ENCODE assay signal across 2 cellular contexts in the genomic region with DNA sequence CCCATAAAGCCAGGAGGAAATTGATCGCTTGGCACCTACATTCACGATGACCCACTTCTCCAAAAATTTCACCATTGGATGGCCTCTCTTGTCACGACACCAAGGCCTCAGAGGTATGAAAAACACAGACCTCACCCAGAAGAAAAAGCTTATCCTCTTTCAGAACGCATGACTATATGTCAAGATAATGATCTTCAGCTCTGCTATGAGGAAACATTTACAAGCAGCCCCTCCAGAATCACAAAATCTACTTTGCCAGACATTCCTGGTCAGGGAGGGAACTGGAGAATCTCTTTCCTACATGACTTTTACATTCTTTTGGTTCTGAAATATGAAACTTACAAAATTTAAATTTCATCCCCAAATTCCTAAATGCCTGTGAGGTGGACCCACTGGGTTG.
TF ChIP-seq lines count a peak whose summit lies in the region.

No MANE protein-coding gene starts in this region.

TF ChIP-seq in SK-N-SH, 30 proteins besides CTCF, POLR2A, EP300 and RAD21 (continued from another document):
- TF ChIP-seq POLR2AphosphoS5 (IDR thresholded peaks at IDR 0.05; ENCODE audit: low read depth, low read length): no peak
- TF ChIP-seq TCF12 (IDR thresholded peaks at IDR 0.05): peak; percentile 50
- TF ChIP-seq JUND (IDR thresholded peaks at IDR 0.05): 0 out of 2 replicates have a peak, but pooled peaks have one; percentile 12
- TF ChIP-seq, protein P1, sequence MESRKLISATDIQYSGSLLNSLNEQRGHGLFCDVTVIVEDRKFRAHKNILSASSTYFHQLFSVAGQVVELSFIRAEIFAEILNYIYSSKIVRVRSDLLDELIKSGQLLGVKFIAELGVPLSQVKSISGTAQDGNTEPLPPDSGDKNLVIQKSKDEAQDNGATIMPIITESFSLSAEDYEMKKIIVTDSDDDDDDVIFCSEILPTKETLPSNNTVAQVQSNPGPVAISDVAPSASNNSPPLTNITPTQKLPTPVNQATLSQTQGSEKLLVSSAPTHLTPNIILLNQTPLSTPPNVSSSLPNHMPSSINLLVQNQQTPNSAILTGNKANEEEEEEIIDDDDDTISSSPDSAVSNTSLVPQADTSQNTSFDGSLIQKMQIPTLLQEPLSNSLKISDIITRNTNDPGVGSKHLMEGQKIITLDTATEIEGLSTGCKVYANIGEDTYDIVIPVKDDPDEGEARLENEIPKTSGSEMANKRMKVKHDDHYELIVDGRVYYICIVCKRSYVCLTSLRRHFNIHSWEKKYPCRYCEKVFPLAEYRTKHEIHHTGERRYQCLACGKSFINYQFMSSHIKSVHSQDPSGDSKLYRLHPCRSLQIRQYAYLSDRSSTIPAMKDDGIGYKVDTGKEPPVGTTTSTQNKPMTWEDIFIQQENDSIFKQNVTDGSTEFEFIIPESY (IDR thresholded peaks at IDR 0.05; ENCODE audit: borderline replicate concordance, low read depth): no peak
- TF ChIP-seq FOXM1 (IDR thresholded peaks at IDR 0.05; ENCODE audit: low read depth): no peak
TF ChIP-seq in SK-N-SH: peak in this region for 3.

TF ChIP-seq in SK-N-SH treated with all-trans-retinoic acid at 6 μM for 48 hours, 23 proteins besides CTCF, POLR2A, EP300 and RAD21 (continued from another document):
- TF ChIP-seq, protein P2, sequence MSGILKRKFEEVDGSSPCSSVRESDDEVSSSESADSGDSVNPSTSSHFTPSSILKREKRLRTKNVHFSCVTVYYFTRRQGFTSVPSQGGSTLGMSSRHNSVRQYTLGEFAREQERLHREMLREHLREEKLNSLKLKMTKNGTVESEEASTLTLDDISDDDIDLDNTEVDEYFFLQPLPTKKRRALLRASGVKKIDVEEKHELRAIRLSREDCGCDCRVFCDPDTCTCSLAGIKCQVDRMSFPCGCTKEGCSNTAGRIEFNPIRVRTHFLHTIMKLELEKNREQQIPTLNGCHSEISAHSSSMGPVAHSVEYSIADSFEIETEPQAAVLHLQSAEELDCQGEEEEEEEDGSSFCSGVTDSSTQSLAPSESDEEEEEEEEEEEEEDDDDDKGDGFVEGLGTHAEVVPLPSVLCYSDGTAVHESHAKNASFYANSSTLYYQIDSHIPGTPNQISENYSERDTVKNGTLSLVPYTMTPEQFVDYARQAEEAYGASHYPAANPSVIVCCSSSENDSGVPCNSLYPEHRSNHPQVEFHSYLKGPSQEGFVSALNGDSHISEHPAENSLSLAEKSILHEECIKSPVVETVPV (CRISPR knock-in tag; IDR thresholded peaks at IDR 0.05): no peak
- no peak for TF ChIP-seq TCF4 (CRISPR knock-in tag; IDR thresholded peaks at IDR 0.05; ENCODE audit: borderline replicate concordance)
- no peak for TF ChIP-seq GLIS3 (CRISPR knock-in tag; IDR thresholded peaks at IDR 0.05)
- TF ChIP-seq ZNF8 (CRISPR knock-in tag; IDR thresholded peaks at IDR 0.05): no peak
- no peak for TF ChIP-seq OSR1 (CRISPR knock-in tag; IDR thresholded peaks at IDR 0.05)
- TF ChIP-seq RARB (CRISPR knock-in tag; IDR thresholded peaks at IDR 0.05): no peak
- no peak for TF ChIP-seq PPARA (CRISPR knock-in tag; IDR thresholded peaks at IDR 0.05; ENCODE audit: borderline replicate concordance)
